Comparison of ENCODE assay signal across 8 cellular contexts in genomic region chr11:123063396-123064267, GRCh38. TPM values are rescaled to one million over a fixed set of nuclear protein-coding genes. Genes with fewer than 3 reads are reported as not detected.
DNase-seq lines count a peak whose midpoint lies in the region; ATAC-seq and TF ChIP-seq lines count a peak whose summit lies in the region.

No MANE protein-coding gene starts in this region.

- no peaks in the 10 kb centered on the region for H3K9me3 Mint-ChIP-seq in CD4-positive, alpha-beta T cell
- no peaks in the 10 kb centered on the region for H3K9me3 Mint-ChIP-seq in MCF 10A (ENCODE audit: unreplicated experiment)
- H3K9me3 Mint-ChIP-seq in stimulated activated naive B cell treated with anti-CD40 and anti-IgM and Interleukin-4, amounts not matched to agents 10 μg/mL and 1 μg/mL and 100 μg/mL, for 72 hours = peaks cover 0 to 2% of the 10 kb centered on the region in 2 donors

- peak overlapping the region; percentile 100 for H3K27ac ChIP-seq in CD4-positive, alpha-beta T cell (ENCODE audit: low read depth, low read length)
- H3K27ac ChIP-seq in HL-60 (replicated peaks) (peak overlapping the region; percentile 100), SJCRH30 (peak overlapping the region; percentile 100)

- H3K4me1 ChIP-seq in SJCRH30 = peaks cover 10% of the 10 kb centered on the region; the same call in 1 of the 2 replicates

- peak overlapping the region; percentile 91 for H3K4me3 Mint-ChIP-seq in CD4-positive, alpha-beta T cell
- H3K4me3 Mint-ChIP-seq in MCF 10A (ENCODE audit: unreplicated experiment) = peak overlapping the region; percentile 97
- peak overlapping the region; percentile 97 to 99 for H3K4me3 Mint-ChIP-seq in stimulated activated naive B cell treated with anti-CD40 and anti-IgM and Interleukin-4, amounts not matched to agents 10 μg/mL and 1 μg/mL and 100 μg/mL, for 72 hours

- H3K9me3 ChIP-seq in CD4-positive, alpha-beta T cell (ENCODE audit: control insufficient read depth, low read length) = no peaks in the 10 kb centered on the region
- H3K9me3 ChIP-seq in SJCRH30 (replicated peaks) = no peaks in the 10 kb centered on the region

- peaks cover 32% of the 10 kb centered on the region for H3K36me3 ChIP-seq in SJCRH30
- H3K36me3 ChIP-seq in kidney epithelial cell (ENCODE audit: control insufficient read depth, insufficient read depth, low read length) = peaks cover 4% of the 10 kb centered on the region

- intact Hi-C loops in CD4-positive, alpha-beta T cell (cut with DNase I, micrococcal nuclease) = loop anchor here (2.0 to 5.0 kb wide), 4 partner anchors 23 to 1771 kb away; partner anchors contain the start of genes JHY (in 1 of the 2) and SC5D (in 1 of the 2)
- intact Hi-C loops in MCF 10A (cut with micrococcal nuclease) = loop anchor here (5.0 kb wide), 2 partner anchors 109 to 261 kb away; no protein-coding TSS in a partner anchor

- H3K27me3 Mint-ChIP-seq in CD4-positive, alpha-beta T cell = no peaks in the 10 kb centered on the region
- no peaks in the 10 kb centered on the region for H3K27me3 Mint-ChIP-seq in MCF 10A (ENCODE audit: insufficient read depth, unreplicated experiment)
- no peaks in the 10 kb centered on the region for H3K27me3 Mint-ChIP-seq in stimulated activated naive B cell treated with anti-CD40 and anti-IgM and Interleukin-4, amounts not matched to agents 10 μg/mL and 1 μg/mL and 100 μg/mL, for 72 hours

- H3K27ac Mint-ChIP-seq in CD4-positive, alpha-beta T cell = peak overlapping the region; percentile 98
- H3K27ac Mint-ChIP-seq in MCF 10A (ENCODE audit: low read depth, unreplicated experiment) = peak overlapping the region; percentile 99
- H3K27ac Mint-ChIP-seq in stimulated activated naive B cell treated with anti-CD40 and anti-IgM and Interleukin-4, amounts not matched to agents 10 μg/mL and 1 μg/mL and 100 μg/mL, for 72 hours = peak overlapping the region; percentile 100

- BruUV-seq in MCF 10A (replicated peaks; lab: Mats Ljungman, UMichigan) = no TSS peak

- CTCF ChIA-PET in CD4-positive, alpha-beta T cell (lab: Charles Lee) = interaction anchor here (1.9 to 3.5 kb wide), 2 partner anchors 9 to 40 kb away, joined by 8 to 29 read pairs; no protein-coding TSS in a partner anchor
- CTCF ChIA-PET in MCF 10A (lab: Yijun Ruan, JAX) = interaction anchor here (0.6 to 2.6 kb wide), 5 partner anchors 10 to 259 kb away, joined by 3 to 7 read pairs (median 3); no protein-coding TSS in a partner anchor

- H3K27me3 ChIP-seq in CD4-positive, alpha-beta T cell (ENCODE audit: control insufficient read depth, insufficient read depth, low read length) = no peaks in the 10 kb centered on the region
- H3K27me3 ChIP-seq in HL-60 (ENCODE audit: insufficient read depth, poor library complexity, severe bottlenecking) (no peaks in the 10 kb centered on the region), SJCRH30 (no peaks in the 10 kb centered on the region), kidney epithelial cell (ENCODE audit: control insufficient read depth, insufficient read depth, low read length) (no peaks in the 10 kb centered on the region)

- peak overlapping the region; percentile 63 for H3K4me3 ChIP-seq in HL-60 (replicated peaks; ENCODE audit: insufficient read depth, low read length)
- H3K4me3 ChIP-seq in SJCRH30 = peak overlapping the region; percentile 92
- peak overlapping the region; percentile 98 for H3K4me3 ChIP-seq in kidney epithelial cell (ENCODE audit: low read depth, low read length)

- peaks cover 66% of the 10 kb centered on the region for H3K4me1 Mint-ChIP-seq in CD4-positive, alpha-beta T cell (ENCODE audit: low read depth)
- peaks cover 37% of the 10 kb centered on the region for H3K4me1 Mint-ChIP-seq in MCF 10A (ENCODE audit: insufficient read depth, unreplicated experiment)
- H3K4me1 Mint-ChIP-seq in stimulated activated naive B cell treated with anti-CD40 and anti-IgM and Interleukin-4, amounts not matched to agents 10 μg/mL and 1 μg/mL and 100 μg/mL, for 72 hours = peaks cover 24 to 52% of the 10 kb centered on the region in 2 donors

- POLR2A ChIA-PET in CD4-positive, alpha-beta T cell (lab: Charles Lee) = interaction anchor here (0.5 to 12.8 kb wide), 14 partner anchors 8 to 1614 kb away, joined by 3 to 226 read pairs (median 10); no protein-coding TSS in a partner anchor
- POLR2A ChIA-PET in MCF 10A (lab: Yijun Ruan, JAX) = interaction anchor here (0.5 to 4.0 kb wide), 12 partner anchors 9 to 184 kb away, joined by 3 to 25 read pairs (median 5); no protein-coding TSS in a partner anchor

- ATAC-seq in CD4-positive, alpha-beta T cell (ENCODE audit: poor library complexity) = no peak
- no peak for ATAC-seq in stimulated activated naive B cell treated with anti-CD40 and anti-IgM and Interleukin-4, amounts not matched to agents 10 μg/mL and 1 μg/mL and 100 μg/mL, for 72 hours (replicated peaks)
- no peak for ATAC-seq in HG02798 (IDR thresholded peaks at IDR 0.05; ENCODE audit: poor library complexity, unreplicated experiment)

- DNase-seq in CD4-positive, alpha-beta T cell = peak in 9 of 10 experiments; percentile 24 to 52 (median 39)
- DNase-seq in HL-60 (ENCODE audit: low read depth in 1 of 2, low spot score in 1 of 2) = peak; percentile 68 to 71
- peak; percentile 30 to 56 for DNase-seq in SJCRH30
- peak; percentile 72 for DNase-seq in MCF 10A (ENCODE audit: unreplicated experiment)
- no peak for DNase-seq in kidney epithelial cell (ENCODE audit: low read depth)
- peak; percentile 38 for DNase-seq in stimulated activated naive B cell treated with anti-CD40 and anti-IgM and Interleukin-4, amounts not matched to agents 10 μg/mL and 1 μg/mL and 100 μg/mL, for 72 hours
- DNase-seq in AG08395 (ENCODE audit: low spot score) = no peak

- TF ChIP-seq CTCF in CD4-positive, alpha-beta T cell (IDR thresholded peaks at IDR 0.05) = no peak
- no peak for TF ChIP-seq CTCF in HL-60 (IDR thresholded peaks at IDR 0.05; ENCODE audit: insufficient read depth, low read length)
- TF ChIP-seq CTCF in MCF 10A (IDR thresholded peaks at IDR 0.05; ENCODE audit: unreplicated experiment) = no peak
- no peak for TF ChIP-seq CTCF in kidney epithelial cell (IDR thresholded peaks at IDR 0.05; ENCODE audit: insufficient read depth, low read length, poor library complexity, severe bottlenecking)

- peaks cover 59% of the 10 kb centered on the region for H3K36me3 Mint-ChIP-seq in CD4-positive, alpha-beta T cell (ENCODE audit: low read depth)
- H3K36me3 Mint-ChIP-seq in MCF 10A (ENCODE audit: insufficient read depth, unreplicated experiment) = peaks cover 50% of the 10 kb centered on the region
- H3K36me3 Mint-ChIP-seq in stimulated activated naive B cell treated with anti-CD40 and anti-IgM and Interleukin-4, amounts not matched to agents 10 μg/mL and 1 μg/mL and 100 μg/mL, for 72 hours = peaks cover 34 to 39% of the 10 kb centered on the region in 2 donors

RNA-seq across cellular contexts. Expression of gene HSPA8, which starts 1.7 kb away (rescaled TPM):
- 100 to 1,000 TPM; 788 to 811 TPM for total RNA-seq in CD4-positive, alpha-beta T cell
- 2,768 and 2,819 TPM in 2 replicates for total RNA-seq in SJCRH30 (2014; rRNA removed; shearing (Covaris generic))
- total RNA-seq in MCF 10A (2022) (443 and 568 TPM in 2 replicates), kidney epithelial cell (1,290 and 1,738 TPM in 2 replicates)

Comparison
In these comparisons a context has a peak if more than half of its experiments do, and no peak if none do; other contexts are left out.
1. DNase-seq: peak in CD4-positive, alpha-beta T cell (9 of 10), HL-60 (2 of 2), SJCRH30 (2 of 2), MCF 10A (single experiment) and stimulated activated naive B cell treated with anti-CD40 and anti-IgM and Interleukin-4, amounts not matched to agents 10 μg/mL and 1 μg/mL and 100 μg/mL, for 72 hours (single experiment); none in kidney epithelial cell (single experiment) and AG08395 (single experiment).
2. Peak in every context shown above with its lines, with median percentiles within 50 percentile points of each other: H3K27ac ChIP-seq, H3K27ac Mint-ChIP-seq, H3K4me3 Mint-ChIP-seq and H3K4me3 ChIP-seq.